In genomic region chr2:149483004-149483605, GRCh38 we compare ENCODE assay signal across 29 cellular contexts.
DNase-seq lines count a peak whose midpoint lies in the region; ATAC-seq and TF ChIP-seq lines count a peak whose summit lies in the region.
"Had no signal": no experiment of that assay in that cellular context is flagged by ENCODE, and none has a peak within 500 bp of the region (broad histone marks: within the 10 kb centered on the region; RNA-seq: fewer than 3 reads in every experiment).

No MANE protein-coding gene starts in this region.

- no peaks in the 10 kb centered on the region for H3K27me3 Mint-ChIP-seq in glutamatergic neuron (ENCODE audit: unreplicated experiment)
- H3K27me3 Mint-ChIP-seq: type B pancreatic cell had no signal

- ATAC-seq in upper lobe of right lung: no peak
- ATAC-seq in HG02981 (IDR thresholded peaks at IDR 0.05; ENCODE audit: unreplicated experiment): no peak
- ATAC-seq: activated T-cell treated with anti-CD3 and anti-CD28 coated beads, Interleukin-2, amount 50 U/mL, for 72 hours; body of pancreas; left lobe of liver; Right ventricle myocardium inferior; stimulated activated memory B cell treated with anti-CD40 and anti-IgM and Interleukin-4, amounts not matched to agents 10 μg/mL and 1 μg/mL and 100 μg/mL, for 72 hours had no signal

- intact Hi-C loops in upper lobe of right lung (cut with DNase I): no loop called here

- H3K4me1 Mint-ChIP-seq in glutamatergic neuron (ENCODE audit: low read depth, unreplicated experiment): no peaks in the 10 kb centered on the region
- H3K4me1 Mint-ChIP-seq: CD14-positive monocyte; memory B cell; stimulated activated memory B cell treated with anti-CD40 and anti-IgM and Interleukin-4, amounts not matched to agents 10 μg/mL and 1 μg/mL and 100 μg/mL, for 72 hours had no signal

- H3K79me1 ChIP-seq in trophoblast cell (ENCODE audit: low read length): peaks cover 26% of the 10 kb centered on the region

- H3K14ac ChIP-seq in trophoblast cell (ENCODE audit: low read length): peak overlapping the region; percentile 91

- H3K9ac ChIP-seq in trophoblast cell (ENCODE audit: low read length): no peak overlapping the region

- H3K23ac ChIP-seq in trophoblast cell (ENCODE audit: low read length): no peak overlapping the region

- peak overlapping the region; percentile 93 for H2BK12ac ChIP-seq in trophoblast cell (ENCODE audit: low read length)

- H4K91ac ChIP-seq in trophoblast cell (ENCODE audit: low read depth, low read length): peak overlapping the region; percentile 94

- DNase-seq in EL: peak; percentile 51
- DNase-seq in SJSA1 (ENCODE audit: low read depth in 1 of 2, low spot score in 2 of 2): peak in 1 of 2 experiments; percentile 26
- DNase-seq in glutamatergic neuron: peak; percentile 25
- DNase-seq in trophoblast cell: no peak
- no peak for DNase-seq in activated CD4-positive, alpha-beta T cell treated with anti-CD3 and anti-CD28 coated beads, Interleukin-2, amount 50 U/mL, for 4 hours
- DNase-seq in effector memory CD4-positive, alpha-beta T cell: no peak
- DNase-seq in upper lobe of right lung: no peak
- DNase-seq: activated T-cell treated with anti-CD3 and anti-CD28 coated beads, Interleukin-2, amount 50 U/mL, for 72 hours; body of pancreas; DMS79 treated with DMSO at 0.1 percent for 48 hours; dorsolateral prefrontal cortex; esophagus squamous epithelium; GOT3; KG1; MG63; NCI-H1105 treated with DMSO at 0.1 percent for 48 hours; NCI-H1930; NCI-H524 treated with DMSO at 0.1 percent for 48 hours; nucleus accumbens; OCI-M1; T-helper 2 cell had no signal

- no peaks in the 10 kb centered on the region for H3K9me3 Mint-ChIP-seq in glutamatergic neuron (ENCODE audit: unreplicated experiment)
- H3K9me3 Mint-ChIP-seq: activated T-cell treated with anti-CD3 and anti-CD28 coated beads, Interleukin-2, amount 50 U/mL, for 72 hours; memory B cell; stimulated activated memory B cell treated with anti-CD40 and anti-IgM and Interleukin-4, amounts not matched to agents 10 μg/mL and 1 μg/mL and 100 μg/mL, for 72 hours had no signal

- H3K27ac ChIP-seq in SJSA1: 0 out of 2 replicates have a peak overlapping the region, but pooled peaks have one; percentile 6
- peak overlapping the region; percentile 97 for H3K27ac ChIP-seq in trophoblast cell (ENCODE audit: low read depth, low read length)
- H3K27ac ChIP-seq in effector memory CD4-positive, alpha-beta T cell (ENCODE audit: insufficient read depth, low read length, poor library complexity, severe bottlenecking): no peak overlapping the region
- no peak overlapping the region for H3K27ac ChIP-seq in upper lobe of right lung
- H3K27ac ChIP-seq: body of pancreas, dorsolateral prefrontal cortex, esophagus squamous epithelium, prostate gland had no signal

- H3K4ac ChIP-seq in trophoblast cell (ENCODE audit: low read depth, low read length): peak overlapping the region; percentile 60

- H2BK5ac ChIP-seq in trophoblast cell (ENCODE audit: low read depth, low read length, poor library complexity): peak overlapping the region; percentile 98

- H3K4me3 Mint-ChIP-seq in glutamatergic neuron (ENCODE audit: unreplicated experiment): no peak overlapping the region
- H3K4me3 Mint-ChIP-seq: activated T-cell treated with anti-CD3 and anti-CD28 coated beads, Interleukin-2, amount 50 U/mL, for 72 hours; CD14-positive monocyte; memory B cell; stimulated activated memory B cell treated with anti-CD40 and anti-IgM and Interleukin-4, amounts not matched to agents 10 μg/mL and 1 μg/mL and 100 μg/mL, for 72 hours; type B pancreatic cell had no signal

- H3K27ac Mint-ChIP-seq in glutamatergic neuron (ENCODE audit: unreplicated experiment): no peak overlapping the region
- H3K27ac Mint-ChIP-seq: activated T-cell treated with anti-CD3 and anti-CD28 coated beads, Interleukin-2, amount 50 U/mL, for 72 hours; CD14-positive monocyte; memory B cell; stimulated activated memory B cell treated with anti-CD40 and anti-IgM and Interleukin-4, amounts not matched to agents 10 μg/mL and 1 μg/mL and 100 μg/mL, for 72 hours; type B pancreatic cell had no signal

- H3K9me3 ChIP-seq in SJSA1 (replicated peaks) (no peaks in the 10 kb centered on the region), trophoblast cell (ENCODE audit: insufficient read depth, low read depth, low read length) (no peaks in the 10 kb centered on the region), upper lobe of right lung (no peaks in the 10 kb centered on the region)
- no peaks in the 10 kb centered on the region for H3K9me3 ChIP-seq in effector memory CD4-positive, alpha-beta T cell (ENCODE audit: control insufficient read depth, low read length)
- H3K9me3 ChIP-seq: body of pancreas, esophagus squamous epithelium, MG63, prostate gland had no signal

- H3K27me3 ChIP-seq in SJSA1 (replicated peaks): no peaks in the 10 kb centered on the region
- H3K27me3 ChIP-seq in trophoblast cell (ENCODE audit: insufficient read depth, low read length): no peaks in the 10 kb centered on the region
- no peaks in the 10 kb centered on the region for H3K27me3 ChIP-seq in effector memory CD4-positive, alpha-beta T cell (replicated peaks; ENCODE audit: control insufficient read depth, insufficient read depth, low read length, poor library complexity, severe bottlenecking)
- H3K27me3 ChIP-seq in upper lobe of right lung: peaks cover 5% of the 10 kb centered on the region
- H3K27me3 ChIP-seq: body of pancreas had no signal

- H3K4me3 ChIP-seq in SJSA1: no peak overlapping the region
- no peak overlapping the region for H3K4me3 ChIP-seq in trophoblast cell (ENCODE audit: low read depth, low read length)
- no peak overlapping the region for H3K4me3 ChIP-seq in effector memory CD4-positive, alpha-beta T cell (ENCODE audit: insufficient read depth, low read depth, low read length, poor library complexity, severe bottlenecking)
- H3K4me3 ChIP-seq in upper lobe of right lung: no peak overlapping the region
- H3K4me3 ChIP-seq: body of pancreas, dorsolateral prefrontal cortex, esophagus squamous epithelium, MG63, prostate gland had no signal

- H4K12ac ChIP-seq in trophoblast cell (ENCODE audit: low read depth, low read length): peak overlapping the region; percentile 40

- peaks cover 5% of the 10 kb centered on the region for H3K79me2 ChIP-seq in trophoblast cell (ENCODE audit: control insufficient read depth, insufficient read depth, low read length, poor library complexity)

- no CpG with 5 or more reads among the region's 4 CpGs for WGBS in trophoblast cell (ENCODE audit: extremely low coverage, insufficient coverage, insufficient read length)

- no peak overlapping the region for H2AFZ ChIP-seq in trophoblast cell (ENCODE audit: insufficient read depth, low read length, poor library complexity)

- TF ChIP-seq CTCF in glutamatergic neuron (IDR thresholded peaks at IDR 0.05; ENCODE audit: partially characterized antibody, unreplicated experiment) (no peak), upper lobe of right lung (IDR thresholded peaks at IDR 0.05) (no peak)

- H3K4me1 ChIP-seq in SJSA1 (replicated peaks): peaks cover 5% of the 10 kb centered on the region; the same call in 1 of the 2 replicates
- peaks cover 14 to 27% of the 10 kb centered on the region in 2 experiments for H3K4me1 ChIP-seq in trophoblast cell (ENCODE audit: control insufficient read depth in 1 of 2, insufficient read depth in 2 of 2, low read length in 2 of 2)
- H3K4me1 ChIP-seq in effector memory CD4-positive, alpha-beta T cell (ENCODE audit: control insufficient read depth, insufficient read depth, low read length, poor library complexity, severe bottlenecking): no peaks in the 10 kb centered on the region
- no peaks in the 10 kb centered on the region for H3K4me1 ChIP-seq in upper lobe of right lung
- H3K4me1 ChIP-seq: body of pancreas, esophagus squamous epithelium, prostate gland had no signal

- peak overlapping the region; percentile 7 for H3K4me2 ChIP-seq in trophoblast cell (ENCODE audit: low read length)

- H3K36me3 Mint-ChIP-seq in glutamatergic neuron (ENCODE audit: unreplicated experiment): no peaks in the 10 kb centered on the region
- H3K36me3 Mint-ChIP-seq: CD14-positive monocyte; memory B cell; stimulated activated memory B cell treated with anti-CD40 and anti-IgM and Interleukin-4, amounts not matched to agents 10 μg/mL and 1 μg/mL and 100 μg/mL, for 72 hours; type B pancreatic cell had no signal

- H3K18ac ChIP-seq in trophoblast cell (ENCODE audit: low read length): peak overlapping the region; percentile 58

- no peaks in the 10 kb centered on the region for H3K36me3 ChIP-seq in SJSA1
- H3K36me3 ChIP-seq in trophoblast cell (ENCODE audit: control insufficient read depth in 1 of 2, insufficient read depth in 2 of 2, low read length in 2 of 2): no peaks in the 10 kb centered on the region
- H3K36me3 ChIP-seq in effector memory CD4-positive, alpha-beta T cell (ENCODE audit: control insufficient read depth, insufficient read depth, low read length): no peaks in the 10 kb centered on the region
- no peaks in the 10 kb centered on the region for H3K36me3 ChIP-seq in upper lobe of right lung
- H3K36me3 ChIP-seq: esophagus squamous epithelium, MG63, prostate gland had no signal

- H2BK120ac ChIP-seq in trophoblast cell (ENCODE audit: insufficient read depth, low read length, poor library complexity): peak overlapping the region; percentile 93

- H4K8ac ChIP-seq in trophoblast cell (ENCODE audit: low read depth, low read length): peak overlapping the region; percentile 89

- peak overlapping the region; percentile 72 for H2AK5ac ChIP-seq in trophoblast cell (ENCODE audit: low read length)

Comparison
In these comparisons a context has a peak if more than half of its experiments do, and no peak if none do; other contexts are left out.
1. DNase-seq: peak in EL (single experiment) and glutamatergic neuron (single experiment); none in trophoblast cell (0 of 2), activated CD4-positive, alpha-beta T cell treated with anti-CD3 and anti-CD28 coated beads, Interleukin-2, amount 50 U/mL, for 4 hours (0 of 2), effector memory CD4-positive, alpha-beta T cell (0 of 3) and upper lobe of right lung (single experiment).
2. H3K27ac ChIP-seq: peak in SJSA1 (single experiment) and trophoblast cell (single experiment); none in effector memory CD4-positive, alpha-beta T cell (single experiment) and upper lobe of right lung (single experiment).